ENCODE assay signal across 8 cellular contexts in the genomic region with DNA sequence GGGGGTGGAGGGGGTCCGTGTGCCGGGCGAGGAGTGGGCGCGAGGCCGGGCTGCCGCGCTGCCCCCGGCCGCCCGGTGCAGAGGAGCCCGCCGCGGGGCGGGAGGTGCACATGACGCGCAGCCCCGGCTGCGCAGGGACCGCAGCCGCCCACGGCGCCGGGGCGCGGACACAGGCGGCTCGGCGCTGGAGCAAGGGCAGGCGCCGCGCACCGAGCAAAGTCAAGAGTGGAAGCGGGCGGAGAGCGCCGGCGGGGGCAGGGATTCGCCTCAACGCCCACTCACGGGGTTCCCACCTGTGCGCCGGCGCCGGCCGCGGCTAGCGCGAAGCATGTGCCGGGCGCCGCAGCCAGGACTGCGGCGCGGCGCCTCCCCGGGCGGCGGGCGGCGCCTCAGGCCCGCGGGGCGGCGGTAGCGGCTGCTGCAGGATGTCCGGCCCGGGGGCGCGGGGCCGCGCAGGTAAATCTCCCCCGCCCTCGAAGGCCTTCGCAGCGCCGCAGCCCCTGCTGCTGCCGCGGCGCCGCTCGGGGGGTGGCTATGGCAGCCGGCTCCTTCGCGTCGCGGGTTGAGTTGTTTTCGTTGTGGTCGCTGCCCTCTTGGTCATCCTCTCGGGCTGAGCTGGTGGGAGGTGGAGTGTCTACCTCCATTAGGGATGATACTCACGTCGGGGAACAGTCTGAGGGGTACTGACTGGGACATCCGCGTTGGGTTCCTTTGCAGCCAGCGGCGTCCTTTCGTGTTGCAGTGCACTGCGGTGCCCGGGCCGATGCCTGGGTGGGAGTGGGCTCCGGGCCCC.
DNase-seq lines count a peak whose midpoint lies in the region; ATAC-seq and TF ChIP-seq lines count a peak whose summit lies in the region.

No MANE protein-coding gene starts in this region.

- H3K4me3 ChIP-seq in MM.1S (ENCODE audit: low read length) (peak overlapping the region; percentile 91), body of pancreas (peak overlapping the region; percentile 34 to 62), iPS-20b (ENCODE audit: low read length) (peak overlapping the region; percentile 82), smooth muscle cell (peak overlapping the region; percentile 72)

- H3K4me2 ChIP-seq in MM.1S (ENCODE audit: low read depth, low read length) (peak overlapping the region; percentile 67), smooth muscle cell (peak overlapping the region; percentile 93)

- POLR2A ChIA-PET in GM10248 (lab: Yijun Ruan, JAX): no interaction called here

- H3K9ac ChIP-seq in MM.1S (ENCODE audit: low read length) (peak overlapping the region; percentile 71), iPS-20b (ENCODE audit: low read depth, low read length) (peak overlapping the region; percentile 67; the same call in 1 of the 2 replicates), smooth muscle cell (ENCODE audit: low read depth) (peak overlapping the region; percentile 72)

- H3K9me3 ChIP-seq in MM.1S (replicated peaks; ENCODE audit: insufficient read depth, low read length) (no peaks in the 10 kb centered on the region), body of pancreas (no peaks in the 10 kb centered on the region), iPS-20b (ENCODE audit: insufficient read depth, low read depth, low read length) (no peaks in the 10 kb centered on the region), smooth muscle cell (replicated peaks; ENCODE audit: low read depth) (no peaks in the 10 kb centered on the region)

- H3K9me2 ChIP-seq in MM.1S (replicated peaks; ENCODE audit: insufficient read depth, low read length): no peaks in the 10 kb centered on the region

- peak; percentile 29 to 47 (median 43) for TF ChIP-seq POLR2A in body of pancreas (IDR thresholded peaks at IDR 0.05)

- 0 to 1% methylated on average over 1 to 93 of the region's 101 CpGs for WGBS in body of pancreas, 2 donors
- 2% methylated on average over 68 of the region's 101 CpGs for WGBS in smooth muscle cell (ENCODE audit: low lambda C conversion rate)

- CTCF ChIA-PET in GM10248 (lab: Yijun Ruan, JAX): no interaction called here

- H3K27me3 ChIP-seq in MM.1S (replicated peaks; ENCODE audit: insufficient read depth, low read length) (no peaks in the 10 kb centered on the region), body of pancreas (no peaks in the 10 kb centered on the region), iPS-20b (ENCODE audit: insufficient read depth, low read length) (peaks cover 14% of the 10 kb centered on the region), smooth muscle cell (ENCODE audit: low read depth) (peaks cover 18% of the 10 kb centered on the region)

- ATAC-seq in GM21529 (IDR thresholded peaks at IDR 0.05; ENCODE audit: unreplicated experiment) (peak; percentile 56), body of pancreas (peak; percentile 80)

- DNase-seq in GM10248 (ENCODE audit: extremely low spot score): peak; percentile 57
- peak; percentile 68 for DNase-seq in MM.1S
- peak; percentile 62 to 79 (median 66) for DNase-seq in body of pancreas
- DNase-seq in smooth muscle cell (lab: John Stamatoyannopoulos, UW; ENCODE audit: unreplicated experiment): no peak
- no peak for DNase-seq in stimulated activated CD4-positive, alpha-beta T cell treated with anti-CD3 and anti-CD28 coated beads, Interleukin-4, amount 100 ng/mL, for 24 hours
- DNase-seq in stimulated activated naive CD4-positive, alpha-beta T cell treated with Interleukin-2 at 50 U/mL for 16 hours (lab: John Stamatoyannopoulos, UW): no peak

- H2AFZ ChIP-seq in MM.1S (ENCODE audit: low read length) (peak overlapping the region; percentile 88), smooth muscle cell (ENCODE audit: low read depth) (peak overlapping the region; percentile 90)

- H3F3A ChIP-seq in MM.1S (ENCODE audit: insufficient read depth, low read length) (peaks cover 9% of the 10 kb centered on the region; the same call in 1 of the 2 replicates), smooth muscle cell (ENCODE audit: low read depth) (no peaks in the 10 kb centered on the region)

- H3K27ac ChIP-seq in MM.1S (ENCODE audit: low read length): peak overlapping the region; percentile 66; the same call in 1 of the 2 replicates
- H3K27ac ChIP-seq in body of pancreas: peak overlapping the region; percentile 94 to 99 (median 96)
- no peak overlapping the region for H3K27ac ChIP-seq in iPS-20b (ENCODE audit: low read length)
- H3K27ac ChIP-seq in smooth muscle cell (ENCODE audit: low read depth): peak overlapping the region; percentile 54

- H3K36me3 ChIP-seq in MM.1S (replicated peaks; ENCODE audit: insufficient read depth, low read length): no peaks in the 10 kb centered on the region
- no peaks in the 10 kb centered on the region for H3K36me3 ChIP-seq in body of pancreas (replicated peaks in 1 of 2; ENCODE audit: insufficient read depth in 1 of 2, low read depth in 2 of 2)
- no peaks in the 10 kb centered on the region for H3K36me3 ChIP-seq in iPS-20b (ENCODE audit: insufficient read depth, low read depth, low read length)
- H3K36me3 ChIP-seq in smooth muscle cell (ENCODE audit: low read depth): no peaks in the 10 kb centered on the region

- no peak for TF ChIP-seq CTCF in GM10248 (IDR thresholded peaks at IDR 0.05; ENCODE audit: control extremely low read depth, extremely low read depth, low read depth, missing control alignments)
- no peak for TF ChIP-seq CTCF in MM.1S (IDR thresholded peaks at IDR 0.05; ENCODE audit: low read length)
- peak in 4 of 7 experiments; percentile 11 to 64 (median 37) for TF ChIP-seq CTCF in body of pancreas (IDR thresholded peaks at IDR 0.05)
- no peak for TF ChIP-seq CTCF in smooth muscle cell (IDR thresholded peaks at IDR 0.05; ENCODE audit: borderline replicate concordance, insufficient read depth, poor library complexity, severe bottlenecking)

- H3K4me1 ChIP-seq in MM.1S (ENCODE audit: low read length) (no peaks in the 10 kb centered on the region), body of pancreas (peaks cover 16% of the 10 kb centered on the region), iPS-20b (ENCODE audit: insufficient read depth, low read length) (peaks cover 36% of the 10 kb centered on the region), smooth muscle cell (ENCODE audit: low read depth) (peaks cover 5% of the 10 kb centered on the region)

- H3K79me2 ChIP-seq in MM.1S (ENCODE audit: low read length): peaks cover 17% of the 10 kb centered on the region; the same call in 1 of the 2 replicates
- H3K79me2 ChIP-seq in smooth muscle cell (ENCODE audit: low read depth): no peaks in the 10 kb centered on the region

- intact Hi-C loops in body of pancreas (cut with DNase I): no loop called here

- no peaks in the 10 kb centered on the region for H4K20me1 ChIP-seq in MM.1S (ENCODE audit: insufficient read depth, low read length)
- no peaks in the 10 kb centered on the region for H4K20me1 ChIP-seq in smooth muscle cell (ENCODE audit: low read depth)

Comparison
In these comparisons a context has a peak if more than half of its experiments do, and no peak if none do; other contexts are left out.
1. DNase-seq: peak in GM10248 (single experiment), MM.1S (single experiment) and body of pancreas (4 of 4); none in smooth muscle cell (single experiment), stimulated activated CD4-positive, alpha-beta T cell treated with anti-CD3 and anti-CD28 coated beads, Interleukin-4, amount 100 ng/mL, for 24 hours (single experiment) and stimulated activated naive CD4-positive, alpha-beta T cell treated with Interleukin-2 at 50 U/mL for 16 hours (single experiment).
2. CTCF ChIP-seq: peak in body of pancreas (4 of 7); none in GM10248 (single experiment), MM.1S (single experiment) and smooth muscle cell (single experiment).
3. Peak in every context shown above with its lines, with median percentiles within 50 percentile points of each other: H3K4me3 ChIP-seq and H3K9ac ChIP-seq.